28 cellular contexts compared by ENCODE assay signal in the genomic region with DNA sequence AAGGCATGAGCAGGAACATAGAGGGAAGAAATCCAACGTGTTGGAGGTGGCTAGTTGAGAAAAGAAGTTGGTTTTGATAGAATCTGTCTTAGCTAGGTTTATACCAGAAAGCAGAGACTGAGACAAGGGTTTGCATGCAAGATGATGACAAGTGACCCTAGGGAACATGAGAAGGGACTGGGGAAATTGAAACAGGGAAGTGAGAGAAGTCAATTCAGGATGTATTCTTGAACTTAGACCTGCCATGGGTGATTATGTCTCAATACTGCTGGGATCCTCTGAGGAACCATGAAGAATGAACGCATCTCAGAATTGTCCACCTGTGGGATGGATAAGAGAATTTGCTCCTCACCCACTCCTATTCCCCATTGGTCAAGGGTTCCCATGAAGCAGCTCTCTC. TPM values are rescaled to one million over a fixed set of nuclear protein-coding genes. Genes with fewer than 3 reads are reported as not detected.
"Had no signal": no experiment of that assay in that cellular context is flagged by ENCODE, and none has a peak within 500 bp of the region (broad histone marks: within the 10 kb centered on the region; RNA-seq: fewer than 3 reads in every experiment).

No MANE protein-coding gene starts in this region.

- H3K9me3 ChIP-seq: heart left ventricle, left lung, mucosa of descending colon, prostate gland, tibial nerve had no signal

- H3K27me3 ChIP-seq: tibial nerve had no signal

- H3K4me1 ChIP-seq: foreskin keratinocyte, heart left ventricle, left lung, neural progenitor cell, prostate gland, tibial nerve had no signal

- H3K4me3 Mint-ChIP-seq: activated naive CD4-positive, alpha-beta T cell treated with anti-CD3 and anti-CD28 coated beads, Interleukin-2, amount 10 ng/mL, durations not matched to agents 7 days and 5 days; activated naive CD8-positive, alpha-beta T cell treated with anti-CD3 and anti-CD28 coated beads, Interleukin-2, amount 50 U/mL, for 24 hours; activated T-cell treated with anti-CD3 and anti-CD28 coated beads, Interleukin-2, amount 50 U/mL, for 4 hours; brain; endodermal cell; naive thymus-derived CD4-positive, alpha-beta T cell; neural progenitor cell; stimulated activated naive CD8-positive, alpha-beta T cell treated with anti-CD3 and anti-CD28 coated beads, Interleukin-15, Interleukin-2, amounts not matched to agents 100 ng/mL and 50 ng/mL, for 24 hours had no signal

- H3K27ac Mint-ChIP-seq: activated naive CD4-positive, alpha-beta T cell treated with anti-CD3 and anti-CD28 coated beads, Interleukin-2, amount 10 ng/mL, durations not matched to agents 7 days and 5 days; activated naive CD8-positive, alpha-beta T cell treated with anti-CD3 and anti-CD28 coated beads, Interleukin-2, amount 50 U/mL, for 24 hours; brain; endodermal cell; naive thymus-derived CD4-positive, alpha-beta T cell; neural progenitor cell; stimulated activated naive CD8-positive, alpha-beta T cell treated with anti-CD3 and anti-CD28 coated beads, Interleukin-15, Interleukin-2, amounts not matched to agents 100 ng/mL and 50 ng/mL, for 24 hours had no signal

- H3K4me3 ChIP-seq: heart left ventricle, left lung, mucosa of descending colon, neural progenitor cell, prostate gland, tibial nerve had no signal

- H3K9ac ChIP-seq: neural progenitor cell had no signal

- H3K9me3 Mint-ChIP-seq: activated naive CD4-positive, alpha-beta T cell treated with anti-CD3 and anti-CD28 coated beads, Interleukin-2, amount 10 ng/mL, durations not matched to agents 7 days and 5 days; activated naive CD8-positive, alpha-beta T cell treated with anti-CD3 and anti-CD28 coated beads, Interleukin-2, amount 50 U/mL, for 24 hours; activated T-cell treated with anti-CD3 and anti-CD28 coated beads, Interleukin-2, amount 50 U/mL, for 4 hours; brain; endodermal cell; neural progenitor cell; stimulated activated naive CD8-positive, alpha-beta T cell treated with anti-CD3 and anti-CD28 coated beads, Interleukin-15, Interleukin-2, amounts not matched to agents 100 ng/mL and 50 ng/mL, for 24 hours had no signal

- H3K27ac ChIP-seq: epithelial cell of prostate, foreskin keratinocyte, heart left ventricle, left lung, neural progenitor cell, prostate gland, tibial nerve had no signal

- FAIRE-seq: colon, kidney had no signal

- ATAC-seq: activated naive CD8-positive, alpha-beta T cell treated with anti-CD3 and anti-CD28 coated beads, Interleukin-2, amount 50 U/mL, for 24 hours; activated T-cell treated with anti-CD3 and anti-CD28 coated beads, Interleukin-2, amount 50 U/mL, for 4 hours; foreskin keratinocyte; heart left ventricle; left lung; mucosa of descending colon; naive thymus-derived CD4-positive, alpha-beta T cell; right cardiac atrium had no signal

- H3K4me1 Mint-ChIP-seq: activated naive CD4-positive, alpha-beta T cell treated with anti-CD3 and anti-CD28 coated beads, Interleukin-2, amount 10 ng/mL, durations not matched to agents 7 days and 5 days; activated naive CD8-positive, alpha-beta T cell treated with anti-CD3 and anti-CD28 coated beads, Interleukin-2, amount 50 U/mL, for 24 hours; brain; endodermal cell; neural progenitor cell had no signal

- DNase-seq: activated CD4-positive, alpha-beta T cell treated with anti-CD3 and anti-CD28 coated beads, Interleukin-2, amount 50 U/mL, for 1 hour; activated CD8-positive, alpha-beta memory T cell treated with anti-CD3 and anti-CD28 coated beads, Interleukin-2, amount 50 U/mL, for 4 hours; activated naive CD4-positive, alpha-beta T cell treated with anti-CD3 and anti-CD28 coated beads, Interleukin-2, amount 10 ng/mL, durations not matched to agents 7 days and 5 days; activated naive CD8-positive, alpha-beta T cell treated with anti-CD3 and anti-CD28 coated beads, Interleukin-2, amount 50 U/mL, for 24 hours; activated T-cell treated with anti-CD3 and anti-CD28 coated beads, Interleukin-2, amount 50 U/mL, for 4 hours; anterior cingulate cortex; central memory CD4-positive, alpha-beta T cell; endodermal cell; foreskin keratinocyte; heart left ventricle; kidney; left lung; mucosa of descending colon; naive thymus-derived CD4-positive, alpha-beta T cell; right cardiac atrium; stimulated activated CD4-positive, alpha-beta T cell treated with anti-CD3 and anti-CD28 coated beads, Interleukin-2, amount 100 ng/mL, for 24 hours; T-helper 9 cell had no signal

- H3K4me2 ChIP-seq: neural progenitor cell had no signal

- H3K36me3 Mint-ChIP-seq: activated naive CD4-positive, alpha-beta T cell treated with anti-CD3 and anti-CD28 coated beads, Interleukin-2, amount 10 ng/mL, durations not matched to agents 7 days and 5 days; brain; naive thymus-derived CD4-positive, alpha-beta T cell; neural progenitor cell had no signal

- H3K36me3 ChIP-seq: heart left ventricle, left lung, neural progenitor cell, prostate gland, tibial nerve had no signal

- H2AFZ ChIP-seq: neural progenitor cell had no signal

RNA-seq across cellular contexts. Expression of a gene that starts 20.5 kb away (rescaled TPM):
- total RNA-seq: activated T-cell treated with anti-CD3 and anti-CD28 coated beads, Interleukin-2, amount 50 U/mL, for 4 hours; endodermal cell; fibroblast of lung; foreskin keratinocyte; heart left ventricle; kidney; left lung; lung microvascular endothelial cell; mucosa of descending colon; osteoblast; prostate gland; right cardiac atrium; skeletal muscle tissue; tibial nerve had no signal
- polyA plus RNA-seq: fibroblast of lung, foreskin keratinocyte, heart left ventricle, right cardiac atrium had no signal

RNA-seq across cellular contexts. Expression of a gene that starts 26.9 kb away (rescaled TPM):
- total RNA-seq: activated T-cell treated with anti-CD3 and anti-CD28 coated beads, Interleukin-2, amount 50 U/mL, for 4 hours; endodermal cell; fibroblast of lung; foreskin keratinocyte; heart left ventricle; kidney; left lung; lung microvascular endothelial cell; mucosa of descending colon; naive thymus-derived CD4-positive, alpha-beta T cell; osteoblast; prostate gland; right cardiac atrium; skeletal muscle tissue; tibial nerve had no signal
- polyA plus RNA-seq: fibroblast of lung; foreskin keratinocyte; heart left ventricle; naive thymus-derived CD4-positive, alpha-beta T cell; right cardiac atrium had no signal

RNA-seq across cellular contexts. Expression of a gene that starts 33.2 kb away (rescaled TPM):
- total RNA-seq: endodermal cell, fibroblast of lung, heart left ventricle, kidney, left lung, lung microvascular endothelial cell, mucosa of descending colon, osteoblast, prostate gland, right cardiac atrium, skeletal muscle tissue, tibial nerve had no signal
- polyA plus RNA-seq: fibroblast of lung; heart left ventricle; naive thymus-derived CD4-positive, alpha-beta T cell; right cardiac atrium had no signal

RNA-seq across cellular contexts. Expression of a gene that starts 42.0 kb away (rescaled TPM):
- total RNA-seq: activated T-cell treated with anti-CD3 and anti-CD28 coated beads, Interleukin-2, amount 50 U/mL, for 4 hours; endodermal cell; fibroblast of lung; foreskin keratinocyte; heart left ventricle; kidney; left lung; lung microvascular endothelial cell; mucosa of descending colon; naive thymus-derived CD4-positive, alpha-beta T cell; osteoblast; prostate gland; right cardiac atrium; skeletal muscle tissue; tibial nerve had no signal
- polyA plus RNA-seq: fibroblast of lung; heart left ventricle; naive thymus-derived CD4-positive, alpha-beta T cell; right cardiac atrium had no signal

RNA-seq across cellular contexts. Expression of a gene that starts 47.9 kb away (rescaled TPM):
- total RNA-seq: activated T-cell treated with anti-CD3 and anti-CD28 coated beads, Interleukin-2, amount 50 U/mL, for 4 hours; endodermal cell; fibroblast of lung; heart left ventricle; kidney; left lung; lung microvascular endothelial cell; mucosa of descending colon; naive thymus-derived CD4-positive, alpha-beta T cell; osteoblast; prostate gland; right cardiac atrium; skeletal muscle tissue; tibial nerve had no signal
- polyA plus RNA-seq: fibroblast of lung; heart left ventricle; naive thymus-derived CD4-positive, alpha-beta T cell; right cardiac atrium had no signal
